ENCODE assay signal across 32 cellular contexts in the genomic region with DNA sequence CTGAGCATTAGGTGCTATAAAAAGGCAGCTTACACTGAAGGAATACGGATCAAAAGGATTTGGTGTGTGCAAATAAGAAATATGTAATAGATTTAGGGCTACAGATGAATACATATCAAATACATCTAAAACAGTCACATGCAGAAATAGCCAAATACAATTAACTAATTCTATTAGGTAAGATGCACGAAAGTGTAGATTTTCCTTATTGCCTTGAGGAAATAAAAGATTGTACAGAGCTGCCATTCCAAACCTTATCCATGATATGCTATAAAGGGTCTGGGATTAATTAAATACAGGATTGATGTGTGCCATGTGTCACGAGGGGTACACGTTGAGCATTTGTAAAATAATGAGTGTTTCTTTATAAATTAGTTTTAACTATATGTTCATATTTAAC.
DNase-seq lines count a peak whose midpoint lies in the region; ATAC-seq and TF ChIP-seq lines count a peak whose summit lies in the region.
"Had no signal": no experiment of that assay in that cellular context is flagged by ENCODE, and none has a peak within 500 bp of the region (broad histone marks: within the 10 kb centered on the region; RNA-seq: fewer than 3 reads in every experiment).

No MANE protein-coding gene starts in this region.

- peaks cover 18% of the 10 kb centered on the region for H3K27me3 Mint-ChIP-seq in activated T-helper 17 cell treated with anti-CD3 and anti-CD28 coated beads, Interleukin-2, amount 50 U/mL, for 72 hours
- H3K27me3 Mint-ChIP-seq in progenitor cell of endocrine pancreas = no peaks in the 10 kb centered on the region

- H2AFZ ChIP-seq in SK-N-SH (ENCODE audit: low read depth) = no peak overlapping the region

- H3K9ac ChIP-seq in SK-N-SH = no peak overlapping the region
- H3K9ac ChIP-seq: BLaER1; BLaER1 treated with 17β-estradiol and CSF1 and Interleukin-3, amounts not matched to agents 10 nM and 100 nM had no signal

- H3K4me2 ChIP-seq in SK-N-SH = no peak overlapping the region
- H3K4me2 ChIP-seq: A549; BLaER1; BLaER1 treated with 17β-estradiol and CSF1 and Interleukin-3, amounts not matched to agents 10 nM and 100 nM had no signal

- no peak for TF ChIP-seq RAD21 in SK-N-SH (IDR thresholded peaks at IDR 0.05; ENCODE audit: low read length)

- H3K27ac Mint-ChIP-seq in activated T-helper 17 cell treated with anti-CD3 and anti-CD28 coated beads, Interleukin-2, amount 50 U/mL, for 72 hours = no peak overlapping the region
- no peak overlapping the region for H3K27ac Mint-ChIP-seq in progenitor cell of endocrine pancreas
- H3K27ac Mint-ChIP-seq: B cell; CD14-positive monocyte; CD4-positive, alpha-beta memory T cell; CD4-positive, alpha-beta T cell; CD4-positive, CD25-positive, alpha-beta regulatory T cell; CD8-positive, alpha-beta memory T cell; CD8-positive, alpha-beta T cell had no signal

- peaks cover 0 to 5% of the 10 kb centered on the region in 2 experiments; a peak in 3 of 4 replicates for H3K4me1 ChIP-seq in SK-N-SH (ENCODE audit: control insufficient read depth in 1 of 2, insufficient read depth in 2 of 2, low read depth in 1 of 2, low read length in 1 of 2)
- H3K4me1 ChIP-seq in esophagus muscularis mucosa = peaks cover 0 to 11% (median 2%) of the 10 kb centered on the region in 4 donors
- H3K4me1 ChIP-seq: A549, BE2C, BLaER1, Caco-2 had no signal

- no peak for TF ChIP-seq CTCF in SK-N-SH (IDR thresholded peaks at IDR 0.05)
- TF ChIP-seq CTCF in esophagus muscularis mucosa (IDR thresholded peaks at IDR 0.05) = no peak
- no peak for TF ChIP-seq CTCF in progenitor cell of endocrine pancreas (IDR thresholded peaks at IDR 0.05; ENCODE audit: unreplicated experiment)

- H4K20me1 ChIP-seq in SK-N-SH (ENCODE audit: insufficient read depth) = no peaks in the 10 kb centered on the region
- H4K20me1 ChIP-seq: BLaER1; BLaER1 treated with 17β-estradiol and CSF1 and Interleukin-3, amounts not matched to agents 10 nM and 100 nM had no signal

- no peaks in the 10 kb centered on the region for H3K9me3 ChIP-seq in SK-N-SH
- H3K9me3 ChIP-seq in esophagus muscularis mucosa = no peaks in the 10 kb centered on the region
- H3K9me3 ChIP-seq: A549; BE2C; BLaER1; BLaER1 treated with 17β-estradiol and CSF1 and Interleukin-3, amounts not matched to agents 10 nM and 100 nM; Caco-2 had no signal

- H3K4me3 Mint-ChIP-seq in activated T-helper 17 cell treated with anti-CD3 and anti-CD28 coated beads, Interleukin-2, amount 50 U/mL, for 72 hours = no peak overlapping the region
- H3K4me3 Mint-ChIP-seq in progenitor cell of endocrine pancreas (ENCODE audit: low read depth) = no peak overlapping the region
- H3K4me3 Mint-ChIP-seq: B cell; CD14-positive monocyte; CD4-positive, alpha-beta memory T cell; CD4-positive, alpha-beta T cell; CD4-positive, CD25-positive, alpha-beta regulatory T cell; CD8-positive, alpha-beta memory T cell; CD8-positive, alpha-beta T cell had no signal

- H3K4me3 ChIP-seq in SK-N-SH (ENCODE audit: low read depth in 2 of 2, low read length in 1 of 2) (no peak overlapping the region), esophagus muscularis mucosa (no peak overlapping the region)
- H3K4me3 ChIP-seq: A549; BLaER1; BLaER1 treated with 17β-estradiol and CSF1 and Interleukin-3, amounts not matched to agents 10 nM and 100 nM had no signal

- H3K79me2 ChIP-seq in SK-N-SH (ENCODE audit: insufficient read depth) = no peaks in the 10 kb centered on the region

- H3K36me3 Mint-ChIP-seq in activated T-helper 17 cell treated with anti-CD3 and anti-CD28 coated beads, Interleukin-2, amount 50 U/mL, for 72 hours (ENCODE audit: low read depth) = no peaks in the 10 kb centered on the region
- H3K36me3 Mint-ChIP-seq in progenitor cell of endocrine pancreas (ENCODE audit: insufficient read depth) = no peaks in the 10 kb centered on the region
- H3K36me3 Mint-ChIP-seq: CD14-positive monocyte; CD4-positive, alpha-beta memory T cell; CD4-positive, CD25-positive, alpha-beta regulatory T cell; CD8-positive, alpha-beta T cell had no signal

- H3K9me3 Mint-ChIP-seq in activated T-helper 17 cell treated with anti-CD3 and anti-CD28 coated beads, Interleukin-2, amount 50 U/mL, for 72 hours = no peaks in the 10 kb centered on the region
- no peaks in the 10 kb centered on the region for H3K9me3 Mint-ChIP-seq in progenitor cell of endocrine pancreas (ENCODE audit: low read depth)
- H3K9me3 Mint-ChIP-seq: CD4-positive, alpha-beta T cell; CD8-positive, alpha-beta memory T cell; CD8-positive, alpha-beta T cell had no signal

- peak; percentile 21 for DNase-seq in SK-N-SH
- peak; percentile 7 for DNase-seq in esophagus muscularis mucosa (ENCODE audit: extremely low spot score)
- DNase-seq in T-helper 1 cell = no peak
- no peak for DNase-seq in progenitor cell of endocrine pancreas (ENCODE audit: low spot score, unreplicated experiment)
- DNase-seq: 8988T; ACHN; AML-193; BE2C; C1 segment of cervical spinal cord; Caco-2; Calu3; CD4-positive, alpha-beta memory T cell; CD4-positive, alpha-beta T cell; CD4-positive, CD25-positive, alpha-beta regulatory T cell; CD8-positive, alpha-beta memory T cell; CD8-positive, alpha-beta T cell; DMS 273 treated with DMSO at 0.1 percent for 48 hours; DMS153; DMS53; DMS79; DMS79 treated with DMSO at 0.1 percent for 48 hours; DND-41; EL had no signal

- TF ChIP-seq EP300 in SK-N-SH (IDR thresholded peaks at IDR 0.05; ENCODE audit: borderline replicate concordance in 1 of 2, low read depth in 1 of 2, low read length in 1 of 2) (peak in 1 of 2 experiments; percentile 79; a peak in 2 of 4 replicates), esophagus muscularis mucosa (IDR thresholded peaks at IDR 0.05) (no peak)

- H3K4me1 Mint-ChIP-seq in activated T-helper 17 cell treated with anti-CD3 and anti-CD28 coated beads, Interleukin-2, amount 50 U/mL, for 72 hours = no peaks in the 10 kb centered on the region
- no peaks in the 10 kb centered on the region for H3K4me1 Mint-ChIP-seq in progenitor cell of endocrine pancreas (ENCODE audit: low read depth)
- H3K4me1 Mint-ChIP-seq: B cell; CD14-positive monocyte; CD4-positive, alpha-beta memory T cell; CD4-positive, CD25-positive, alpha-beta regulatory T cell; CD8-positive, alpha-beta memory T cell had no signal

- CTCF ChIA-PET in SK-N-SH (lab: Yijun Ruan, JAX) = interaction anchor here (1.4 to 2.4 kb wide), 4 partner anchors 10 to 306 kb away, joined by 3 to 5 read pairs (median 3); no protein-coding TSS in a partner anchor

- H3K9me2 ChIP-seq in SK-N-SH = no peaks in the 10 kb centered on the region

- H3K27ac ChIP-seq in SK-N-SH (ENCODE audit: low read depth in 2 of 2, low read length in 1 of 2) = no peak overlapping the region
- H3K27ac ChIP-seq in esophagus muscularis mucosa (replicated peaks in 1 of 4) = no peak overlapping the region
- H3K27ac ChIP-seq: 22Rv1; A549; BLaER1; BLaER1 treated with 17β-estradiol and CSF1 and Interleukin-3, amounts not matched to agents 10 nM and 100 nM; C4-2B had no signal

- intact Hi-C loops in esophagus muscularis mucosa (cut with DNase I) = no loop called here

- no peak for ATAC-seq in SK-N-SH treated with all-trans-retinoic acid at 6 μM for 48 hours
- ATAC-seq in activated T-helper 17 cell treated with anti-CD3 and anti-CD28 coated beads, Interleukin-2, amount 50 U/mL, for 72 hours (replicated peaks) = no peak
- ATAC-seq: A549; CD8-positive, alpha-beta T cell had no signal

- H3K27me3 ChIP-seq in SK-N-SH (ENCODE audit: insufficient read depth) = no peaks in the 10 kb centered on the region
- H3K27me3 ChIP-seq in esophagus muscularis mucosa = no peaks in the 10 kb centered on the region
- H3K27me3 ChIP-seq: BE2C; BLaER1; BLaER1 treated with 17β-estradiol and CSF1 and Interleukin-3, amounts not matched to agents 10 nM and 100 nM had no signal

- POLR2A ChIA-PET in SK-N-SH (lab: Yijun Ruan, JAX) = no interaction called here

- TF ChIP-seq POLR2A in esophagus muscularis mucosa (IDR thresholded peaks at IDR 0.05; ENCODE audit: low read depth) = no peak

- H3K36me3 ChIP-seq in SK-N-SH (replicated peaks in 1 of 2; ENCODE audit: control insufficient read depth in 1 of 2, insufficient read depth in 2 of 2, low read length in 1 of 2) (no peaks in the 10 kb centered on the region), esophagus muscularis mucosa (no peaks in the 10 kb centered on the region)
- H3K36me3 ChIP-seq: BE2C; BLaER1; BLaER1 treated with 17β-estradiol and CSF1 and Interleukin-3, amounts not matched to agents 10 nM and 100 nM had no signal

- no peaks in the 10 kb centered on the region for H3F3A ChIP-seq in SK-N-SH (replicated peaks; ENCODE audit: insufficient read depth)

- 14% methylated on average over 4 of the region's 4 CpGs for WGBS in SK-N-SH (ENCODE audit: low lambda C conversion rate)
- 81% methylated on average over 4 of the region's 4 CpGs for WGBS in esophagus muscularis mucosa

TF ChIP-seq in SK-N-SH, 30 proteins besides CTCF, POLR2A, EP300 and RAD21 (continues in another document):
- TF ChIP-seq GATA2 (CRISPR knock-in tag; IDR thresholded peaks at IDR 0.05) = peak; percentile 63
- TF ChIP-seq CHD2 (IDR thresholded peaks at IDR 0.05; ENCODE audit: low read length, partially characterized antibody) = peak; percentile 63
- TF ChIP-seq, protein P1, sequence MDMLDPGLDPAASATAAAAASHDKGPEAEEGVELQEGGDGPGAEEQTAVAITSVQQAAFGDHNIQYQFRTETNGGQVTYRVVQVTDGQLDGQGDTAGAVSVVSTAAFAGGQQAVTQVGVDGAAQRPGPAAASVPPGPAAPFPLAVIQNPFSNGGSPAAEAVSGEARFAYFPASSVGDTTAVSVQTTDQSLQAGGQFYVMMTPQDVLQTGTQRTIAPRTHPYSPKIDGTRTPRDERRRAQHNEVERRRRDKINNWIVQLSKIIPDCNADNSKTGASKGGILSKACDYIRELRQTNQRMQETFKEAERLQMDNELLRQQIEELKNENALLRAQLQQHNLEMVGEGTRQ (IDR thresholded peaks at IDR 0.05; ENCODE audit: borderline replicate concordance, low read depth, low read length) = no peak

TF ChIP-seq in SK-N-SH treated with all-trans-retinoic acid at 6 μM for 48 hours, 23 proteins besides CTCF, POLR2A, EP300 and RAD21 (continues in another document):
- TF ChIP-seq, protein P2, sequence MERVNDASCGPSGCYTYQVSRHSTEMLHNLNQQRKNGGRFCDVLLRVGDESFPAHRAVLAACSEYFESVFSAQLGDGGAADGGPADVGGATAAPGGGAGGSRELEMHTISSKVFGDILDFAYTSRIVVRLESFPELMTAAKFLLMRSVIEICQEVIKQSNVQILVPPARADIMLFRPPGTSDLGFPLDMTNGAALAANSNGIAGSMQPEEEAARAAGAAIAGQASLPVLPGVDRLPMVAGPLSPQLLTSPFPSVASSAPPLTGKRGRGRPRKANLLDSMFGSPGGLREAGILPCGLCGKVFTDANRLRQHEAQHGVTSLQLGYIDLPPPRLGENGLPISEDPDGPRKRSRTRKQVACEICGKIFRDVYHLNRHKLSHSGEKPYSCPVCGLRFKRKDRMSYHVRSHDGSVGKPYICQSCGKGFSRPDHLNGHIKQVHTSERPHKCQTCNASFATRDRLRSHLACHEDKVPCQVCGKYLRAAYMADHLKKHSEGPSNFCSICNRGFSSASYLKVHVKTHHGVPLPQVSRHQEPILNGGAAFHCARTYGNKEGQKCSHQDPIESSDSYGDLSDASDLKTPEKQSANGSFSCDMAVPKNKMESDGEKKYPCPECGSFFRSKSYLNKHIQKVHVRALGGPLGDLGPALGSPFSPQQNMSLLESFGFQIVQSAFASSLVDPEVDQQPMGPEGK (CRISPR knock-in tag; IDR thresholded peaks at IDR 0.05; ENCODE audit: borderline replicate concordance) = no peak
- TF ChIP-seq TCF4 (CRISPR knock-in tag; IDR thresholded peaks at IDR 0.05; ENCODE audit: borderline replicate concordance) = 0 out of 2 replicates have a peak, but pooled peaks have one; percentile 34

Comparison
In these comparisons a context has a peak if more than half of its experiments do, and no peak if none do; other contexts are left out.
1. DNase-seq: peak in SK-N-SH (single experiment) and esophagus muscularis mucosa (single experiment); none in T-helper 1 cell (0 of 5) and progenitor cell of endocrine pancreas (single experiment).